Comparison of ENCODE assay signal across 1 cellular context in genomic region chr2:23400703-23401102, GRCh38.
TF ChIP-seq lines count a peak whose summit lies in the region.

No MANE protein-coding gene starts in this region.

TF ChIP-seq in GM23338, 12 proteins besides CTCF, POLR2A, EP300 and RAD21 (continued from another document):
- TF ChIP-seq, protein P1, sequence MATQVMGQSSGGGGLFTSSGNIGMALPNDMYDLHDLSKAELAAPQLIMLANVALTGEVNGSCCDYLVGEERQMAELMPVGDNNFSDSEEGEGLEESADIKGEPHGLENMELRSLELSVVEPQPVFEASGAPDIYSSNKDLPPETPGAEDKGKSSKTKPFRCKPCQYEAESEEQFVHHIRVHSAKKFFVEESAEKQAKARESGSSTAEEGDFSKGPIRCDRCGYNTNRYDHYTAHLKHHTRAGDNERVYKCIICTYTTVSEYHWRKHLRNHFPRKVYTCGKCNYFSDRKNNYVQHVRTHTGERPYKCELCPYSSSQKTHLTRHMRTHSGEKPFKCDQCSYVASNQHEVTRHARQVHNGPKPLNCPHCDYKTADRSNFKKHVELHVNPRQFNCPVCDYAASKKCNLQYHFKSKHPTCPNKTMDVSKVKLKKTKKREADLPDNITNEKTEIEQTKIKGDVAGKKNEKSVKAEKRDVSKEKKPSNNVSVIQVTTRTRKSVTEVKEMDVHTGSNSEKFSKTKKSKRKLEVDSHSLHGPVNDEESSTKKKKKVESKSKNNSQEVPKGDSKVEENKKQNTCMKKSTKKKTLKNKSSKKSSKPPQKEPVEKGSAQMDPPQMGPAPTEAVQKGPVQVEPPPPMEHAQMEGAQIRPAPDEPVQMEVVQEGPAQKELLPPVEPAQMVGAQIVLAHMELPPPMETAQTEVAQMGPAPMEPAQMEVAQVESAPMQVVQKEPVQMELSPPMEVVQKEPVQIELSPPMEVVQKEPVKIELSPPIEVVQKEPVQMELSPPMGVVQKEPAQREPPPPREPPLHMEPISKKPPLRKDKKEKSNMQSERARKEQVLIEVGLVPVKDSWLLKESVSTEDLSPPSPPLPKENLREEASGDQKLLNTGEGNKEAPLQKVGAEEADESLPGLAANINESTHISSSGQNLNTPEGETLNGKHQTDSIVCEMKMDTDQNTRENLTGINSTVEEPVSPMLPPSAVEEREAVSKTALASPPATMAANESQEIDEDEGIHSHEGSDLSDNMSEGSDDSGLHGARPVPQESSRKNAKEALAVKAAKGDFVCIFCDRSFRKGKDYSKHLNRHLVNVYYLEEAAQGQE (IDR thresholded peaks at IDR 0.05; ENCODE audit: unreplicated experiment), result no peak
- TF ChIP-seq JUNB (IDR thresholded peaks at IDR 0.05; ENCODE audit: unreplicated experiment) (no peak), ZNF114 (CRISPR knock-in tag; IDR thresholded peaks at IDR 0.05) (no peak), CREB1 (CRISPR knock-in tag; IDR thresholded peaks at IDR 0.05; ENCODE audit: low read depth) (no peak), EZH2phosphoT487 (IDR thresholded peaks at IDR 0.05; ENCODE audit: unreplicated experiment) (no peak), STAT1 (IDR thresholded peaks at IDR 0.05; ENCODE audit: unreplicated experiment) (no peak)
TF ChIP-seq in GM23338: peak in this region for 0.
